10 cellular contexts compared by ENCODE assay signal in genomic region chr7:30430300-30430699, GRCh38. TPM values are rescaled to one million over a fixed set of nuclear protein-coding genes. Genes with fewer than 3 reads are reported as not detected.
DNase-seq lines count a peak whose midpoint lies in the region; ATAC-seq lines count a peak whose summit lies in the region.
"Had no signal": no experiment of that assay in that cellular context is flagged by ENCODE, and none has a peak within 500 bp of the region (broad histone marks: within the 10 kb centered on the region; RNA-seq: fewer than 3 reads in every experiment).

No MANE protein-coding gene starts in this region.

- no peak for ATAC-seq in sciatic nerve
- ATAC-seq in HG02571 (IDR thresholded peaks at IDR 0.05; ENCODE audit: unreplicated experiment), result no peak
- ATAC-seq: T-helper 17 cell had no signal

- intact Hi-C loops in sciatic nerve (cut with DNase I), result no loop called here

- DNase-seq in DMS79 treated with DMSO at 0.1 percent for 48 hours (lab: John Stamatoyannopoulos, UW), result peak; percentile 97
- peak; percentile 97 for DNase-seq in NCI-H2029 (lab: John Stamatoyannopoulos, UW)
- peak; percentile 66 for DNase-seq in dermis blood vessel endothelial cell
- peak; percentile 52 for DNase-seq in renal cortical epithelial cell (ENCODE audit: low read depth)
- DNase-seq in ecto neural progenitor cell (ENCODE audit: low spot score), result no peak
- DNase-seq in sciatic nerve (ENCODE audit: low spot score), result no peak
- DNase-seq in activated effector memory CD4-positive, alpha-beta T cell treated with Interleukin-2 at 50 U/mL for 16 hours, result no peak
- DNase-seq: NCI-H748 treated with DMSO at 0.1 percent for 48 hours, T-helper 17 cell had no signal

RNA-seq across cellular contexts. Expression of gene NOD1, which starts 48.3 kb away (rescaled TPM):
- 34.1 and 37.6 TPM in 2 replicates for total RNA-seq in dermis blood vessel endothelial cell
- 3.1 and 5.6 TPM in 2 replicates for total RNA-seq in renal cortical epithelial cell
- 33.0 TPM for total RNA-seq in sciatic nerve

Comparison
In these comparisons a context has a peak if more than half of its experiments do, and no peak if none do; other contexts are left out.
1. DNase-seq: peak in DMS79 treated with DMSO at 0.1 percent for 48 hours (single experiment), NCI-H2029 (single experiment), dermis blood vessel endothelial cell (single experiment) and renal cortical epithelial cell (single experiment); none in ecto neural progenitor cell (single experiment), sciatic nerve (single experiment) and activated effector memory CD4-positive, alpha-beta T cell treated with Interleukin-2 at 50 U/mL for 16 hours (single experiment).